ENCODE assay signal across 11 cellular contexts in the genomic region with DNA sequence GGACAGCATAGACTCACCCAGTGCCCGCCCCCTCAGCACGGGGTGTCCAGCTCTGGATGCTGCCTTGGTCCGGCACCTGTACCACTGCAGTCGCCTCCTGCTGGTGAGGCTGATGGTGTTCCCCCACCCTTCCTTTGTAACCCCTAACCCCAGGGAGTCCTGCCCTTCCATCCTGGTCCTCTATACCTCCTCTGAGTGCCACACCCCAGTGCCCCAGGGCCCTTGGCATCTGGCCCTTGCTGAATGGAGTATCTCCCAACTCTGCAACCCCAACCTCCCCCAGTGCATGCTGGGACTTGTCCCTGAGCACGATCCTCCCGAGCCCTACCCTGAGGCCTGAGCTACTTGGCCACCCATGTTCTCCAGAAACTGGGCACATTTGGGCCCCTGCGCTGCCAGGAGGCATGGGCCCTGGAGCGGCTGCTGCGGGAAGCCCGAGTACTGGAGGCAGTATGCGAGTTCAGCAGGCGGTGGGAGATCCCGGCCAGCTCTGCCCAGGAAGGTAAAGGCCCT. TPM values are rescaled to one million over a fixed set of nuclear protein-coding genes. Genes with fewer than 3 reads are reported as not detected.
A peak's percentile ranks its signal among the peaks of the same experiment; 100 is the strongest.
DNase-seq lines count a peak whose midpoint lies in the region; ATAC-seq, FAIRE-seq and TF ChIP-seq lines count a peak whose summit lies in the region.
"Had no signal": no experiment of that assay in that cellular context is flagged by ENCODE, and none has a peak within 500 bp of the region (broad histone marks: within the 10 kb centered on the region; RNA-seq: fewer than 3 reads in every experiment).

No MANE protein-coding gene starts in this region.

- FAIRE-seq in GM12892 (lab: Jason Lieb, UNC) (no peak), HepG2 (lab: Jason Lieb, UNC) (no peak)
- FAIRE-seq: endothelial cell of umbilical vein had no signal

- peaks cover 19 to 100% (median 83%) of the 10 kb centered on the region in 11 experiments; a peak in 21 of 22 replicates for H4K20me1 ChIP-seq in BLaER1 treated with 17β-estradiol and CSF1 and Interleukin-3, amounts not matched to agents 10 nM and 100 nM
- H4K20me1 ChIP-seq in HepG2 (ENCODE audit: insufficient read depth, low read length): no peaks in the 10 kb centered on the region; the same call in 1 of the 2 replicates

- H3K79me2 ChIP-seq in HepG2 (ENCODE audit: insufficient read depth, low read length): no peaks in the 10 kb centered on the region

- intact Hi-C loops in HepG2 (cut with micrococcal nuclease; ENCODE audit: unreplicated experiment): no loop called here

- no peaks in the 10 kb centered on the region for H3K27me3 ChIP-seq in BLaER1 treated with 17β-estradiol and CSF1 and Interleukin-3, amounts not matched to agents 10 nM and 100 nM
- no peaks in the 10 kb centered on the region for H3K27me3 ChIP-seq in brain microvascular endothelial cell (replicated peaks)
- H3K27me3 ChIP-seq in HepG2 (ENCODE audit: control insufficient read depth in 1 of 2, insufficient read depth in 2 of 2, low read length in 2 of 2): no peaks in the 10 kb centered on the region

- no peak overlapping the region for H2AFZ ChIP-seq in HepG2 (ENCODE audit: low read length)

- CTCF ChIA-PET in HepG2 (lab: Yijun Ruan, JAX; ENCODE audit: low intra/inter-chr PET ratio, low total read pairs): interaction anchor here (3.5 kb wide), 1 partner anchor 23 kb away, joined by 22 read pairs; no protein-coding TSS in a partner anchor

- peaks cover 56 to 97% (median 77%) of the 10 kb centered on the region in 11 experiments for H3K36me3 ChIP-seq in BLaER1 treated with 17β-estradiol and CSF1 and Interleukin-3, amounts not matched to agents 10 nM and 100 nM
- H3K36me3 ChIP-seq in brain microvascular endothelial cell (replicated peaks) (peaks cover 73% of the 10 kb centered on the region), HepG2 (replicated peaks in 1 of 2; ENCODE audit: control insufficient read depth in 1 of 2, insufficient read depth in 2 of 2, low read length in 2 of 2) (peaks cover 15 to 27% of the 10 kb centered on the region in 2 experiments; a peak in 4 of 5 replicates)

- peak; percentile 30 for TF ChIP-seq CTCF in brain microvascular endothelial cell (IDR thresholded peaks at IDR 0.05; ENCODE audit: low read depth, low read length, missing control alignments)
- peak; percentile 35 for TF ChIP-seq CTCF in HepG2 (CRISPR knock-in tag; IDR thresholded peaks at IDR 0.05)

- DNase-seq in GM12892 (ENCODE audit: insufficient read length) (peak; percentile 5), brain microvascular endothelial cell (no peak), HepG2 (ENCODE audit: low spot score) (no peak), A172 (ENCODE audit: low spot score) (no peak)
- DNase-seq in effector CD4-positive, alpha-beta T cell: no peak
- DNase-seq: amygdala, NCI-H446 treated with DMSO at 0.1 percent for 48 hours had no signal

- in situ Hi-C loops in brain microvascular endothelial cell (cut with HindIII; ENCODE audit: low pct_ligation_motif_present, low sequenced_read_pairs) (no loop called here), HepG2 (cut with HindIII; ENCODE audit: extremely low pct_ligation_motif_present, low pct_unique_long_range_greater_than_20kb) (no loop called here)

- peak overlapping the region in 8 of 11 experiments; percentile 28 to 85 (median 76); a peak in 16 of 22 replicates for H3K9ac ChIP-seq in BLaER1 treated with 17β-estradiol and CSF1 and Interleukin-3, amounts not matched to agents 10 nM and 100 nM
- no peak overlapping the region for H3K9ac ChIP-seq in HepG2 (ENCODE audit: insufficient read depth, low read depth, low read length)

- ATAC-seq in HepG2: peak; percentile 4; the same call in 2 of the 3 replicates
- no peak for ATAC-seq in GM21528 (IDR thresholded peaks at IDR 0.05; ENCODE audit: low FRiP score, unreplicated experiment)
- no peak for ATAC-seq in HG02973 (IDR thresholded peaks at IDR 0.05; ENCODE audit: unreplicated experiment)

- H3K4me2 ChIP-seq in BLaER1 treated with 17β-estradiol and CSF1 and Interleukin-3, amounts not matched to agents 10 nM and 100 nM: peak overlapping the region; percentile 63 to 98 (median 91)
- no peak overlapping the region for H3K4me2 ChIP-seq in HepG2 (ENCODE audit: low read depth, low read length)

- no peaks in the 10 kb centered on the region for H3K9me3 ChIP-seq in BLaER1 treated with 17β-estradiol and CSF1 and Interleukin-3, amounts not matched to agents 10 nM and 100 nM (replicated peaks in 1 of 11)
- no peaks in the 10 kb centered on the region for H3K9me3 ChIP-seq in HepG2 (ENCODE audit: low read length)

- TF ChIP-seq RAD21 in HepG2 (CRISPR knock-in tag; IDR thresholded peaks at IDR 0.05): 0 out of 2 replicates have a peak, but pooled peaks have one; percentile 19

- BruUV-seq in HepG2 (replicated peaks; lab: Mats Ljungman, UMichigan): no TSS peak

- TF ChIP-seq EP300 in HepG2 (IDR thresholded peaks at IDR 0.05; ENCODE audit: low read depth in 2 of 2, low read length in 2 of 2) (no peak), HepG2 (CRISPR knock-in tag; IDR thresholded peaks at IDR 0.05; ENCODE audit: borderline replicate concordance) (no peak)

- H3K4me1 ChIP-seq in BLaER1 treated with 17β-estradiol and CSF1 and Interleukin-3, amounts not matched to agents 10 nM and 100 nM: peaks cover 90 to 100% (median 98%) of the 10 kb centered on the region in 10 experiments
- H3K4me1 ChIP-seq in HepG2 (ENCODE audit: insufficient read depth, low read length): peaks cover 8% of the 10 kb centered on the region; the same call in 1 of the 2 replicates

- H3K27ac ChIP-seq in BLaER1 treated with 17β-estradiol and CSF1 and Interleukin-3, amounts not matched to agents 10 nM and 100 nM: peak overlapping the region in 9 of 11 experiments; percentile 5 to 96 (median 81); a peak in 17 of 22 replicates
- H3K27ac ChIP-seq in brain microvascular endothelial cell (no peak overlapping the region), HepG2 (ENCODE audit: extremely low read length, insufficient read depth, low read length) (no peak overlapping the region)

- TF ChIP-seq POLR2A in GM12892 (IDR thresholded peaks at IDR 0.05; ENCODE audit: low read depth, low read length) (no peak), HepG2 (IDR thresholded peaks at IDR 0.05; ENCODE audit: insufficient read depth in 1 of 2, low read depth in 2 of 2, low read length in 2 of 2) (no peak)

- 96% methylated on average over 9 of the region's 13 CpGs for WGBS in HepG2 (ENCODE audit: low lambda C conversion rate)

- peak overlapping the region in 5 of 10 experiments; percentile 18 to 53 (median 40); a peak in 6 of 20 replicates for H3K4me3 ChIP-seq in BLaER1 treated with 17β-estradiol and CSF1 and Interleukin-3, amounts not matched to agents 10 nM and 100 nM
- H3K4me3 ChIP-seq in brain microvascular endothelial cell (ENCODE audit: low read depth, low read length) (no peak overlapping the region), HepG2 (replicated peaks in 1 of 3; ENCODE audit: insufficient read depth in 1 of 3, low read depth in 2 of 3, low read length in 3 of 3) (no peak overlapping the region)

- POLR2A ChIA-PET in HepG2 (lab: Yijun Ruan, JAX): no interaction called here

RNA-seq across cellular contexts. Expression of a gene that starts 15.8 kb away (rescaled TPM):
- 9.3 TPM for polyA plus RNA-seq in GM12892 (2012; ENCODE audit: missing spikeins)
- total RNA-seq in HepG2 (2016; rRNA removed; fragmentation: Illumina TruSeq; extraction: Trizol): 4.6 and 11.2 TPM in 2 replicates
- total RNA-seq in HepG2 (2016; cell fraction: cytosol; rRNA removed; fragmentation: Illumina TruSeq; extraction: Trizol; ENCODE audit: low read depth): 3.4 and 4.7 TPM in 2 replicates
- total RNA-seq in HepG2 (2016; cell fraction: insoluble cytoplasmic fraction; rRNA removed; fragmentation: Illumina TruSeq; extraction: Trizol): 3.9 and 9.6 TPM in 2 replicates
- total RNA-seq in HepG2 (2016; cell fraction: membrane; rRNA removed; fragmentation: Illumina TruSeq; extraction: Trizol): 8.9 and 11.8 TPM in 2 replicates
- 12.3 and 18.6 TPM in 2 replicates for total RNA-seq in HepG2 (2016; cell fraction: nucleus; rRNA removed; fragmentation: Illumina TruSeq; extraction: Trizol)
- polyA plus RNA-seq in HepG2 (2011; rRNA removed): 5.7 and 8.1 TPM in 2 replicates
- polyA plus RNA-seq in HepG2 (2011; cell fraction: cytosol; rRNA removed): 2.4 and 3.4 TPM in 2 replicates
- 40.0 and 43.3 TPM in 2 replicates for polyA plus RNA-seq in HepG2 (2011; cell fraction: nucleus; rRNA removed)
- 16.0 and 16.5 TPM in 2 replicates for polyA plus RNA-seq in HepG2 (2012)
- 1.9 and 2.2 TPM in 2 replicates for polyA plus RNA-seq in HepG2 (2016; cell fraction: cytosol; fragmentation: Illumina TruSeq; extraction: Trizol; ENCODE audit: low read depth)
- polyA plus RNA-seq in HepG2 (2016; cell fraction: insoluble cytoplasmic fraction; fragmentation: Illumina TruSeq; extraction: Trizol; ENCODE audit: low read depth): 7.7 and 13.5 TPM in 2 replicates
- 5.9 and 6.9 TPM in 2 replicates for polyA plus RNA-seq in HepG2 (2016; cell fraction: membrane; fragmentation: Illumina TruSeq; extraction: Trizol; ENCODE audit: low read depth)
- polyA plus RNA-seq in HepG2 (2016; cell fraction: nucleus; fragmentation: Illumina TruSeq; extraction: Trizol; ENCODE audit: insufficient read depth, low read depth): 26.9 and 30.6 TPM in 2 replicates
- 7.9 and 21.6 TPM in 2 replicates for polyA minus RNA-seq in HepG2 (2011; rRNA and poly(A)+ RNA removed; ENCODE audit: low replicate concordance)
- polyA minus RNA-seq in HepG2 (2011; cell fraction: cytosol; rRNA and poly(A)+ RNA removed): 6.8 and 12.0 TPM in 2 replicates
- 11.6 and 18.2 TPM in 2 replicates for polyA minus RNA-seq in HepG2 (2011; cell fraction: nucleus; rRNA and poly(A)+ RNA removed)
- total RNA-seq in A172 (2014; rRNA removed; shearing (Covaris generic)): 21.6 and 31.6 TPM in 2 replicates

RNA-seq across cellular contexts. Expression of a gene that starts 17.9 kb away (rescaled TPM):
- 25.9 TPM for polyA plus RNA-seq in GM12892 (2012; ENCODE audit: missing spikeins)
- 37.5 and 59.3 TPM in 2 replicates for total RNA-seq in HepG2 (2016; rRNA removed; fragmentation: Illumina TruSeq; extraction: Trizol)
- 34.6 and 44.2 TPM in 2 replicates for total RNA-seq in HepG2 (2016; cell fraction: cytosol; rRNA removed; fragmentation: Illumina TruSeq; extraction: Trizol; ENCODE audit: low read depth)
- 39.6 and 55.1 TPM in 2 replicates for total RNA-seq in HepG2 (2016; cell fraction: insoluble cytoplasmic fraction; rRNA removed; fragmentation: Illumina TruSeq; extraction: Trizol)
- total RNA-seq in HepG2 (2016; cell fraction: membrane; rRNA removed; fragmentation: Illumina TruSeq; extraction: Trizol): 33.3 and 34.7 TPM in 2 replicates
- total RNA-seq in HepG2 (2016; cell fraction: nucleus; rRNA removed; fragmentation: Illumina TruSeq; extraction: Trizol): 29.9 and 36.5 TPM in 2 replicates
- polyA plus RNA-seq in HepG2 (2011; rRNA removed): 19.5 and 20.8 TPM in 2 replicates
- 13.7 and 18.2 TPM in 2 replicates for polyA plus RNA-seq in HepG2 (2011; cell fraction: cytosol; rRNA removed)
- 11.7 and 14.3 TPM in 2 replicates for polyA plus RNA-seq in HepG2 (2011; cell fraction: nucleus; rRNA removed)
- 30.2 and 31.1 TPM in 2 replicates for polyA plus RNA-seq in HepG2 (2012)
- polyA plus RNA-seq in HepG2 (2016; cell fraction: cytosol; fragmentation: Illumina TruSeq; extraction: Trizol; ENCODE audit: low read depth): 4.1 and 4.9 TPM in 2 replicates
- polyA plus RNA-seq in HepG2 (2016; cell fraction: insoluble cytoplasmic fraction; fragmentation: Illumina TruSeq; extraction: Trizol; ENCODE audit: low read depth): 70.3 and 81.8 TPM in 2 replicates
- 17.1 and 17.9 TPM in 2 replicates for polyA plus RNA-seq in HepG2 (2016; cell fraction: membrane; fragmentation: Illumina TruSeq; extraction: Trizol; ENCODE audit: low read depth)
- 63.9 and 64.9 TPM in 2 replicates for polyA plus RNA-seq in HepG2 (2016; cell fraction: nucleus; fragmentation: Illumina TruSeq; extraction: Trizol; ENCODE audit: insufficient read depth, low read depth)
- 21.8 and 43.8 TPM in 2 replicates for polyA minus RNA-seq in HepG2 (2011; rRNA and poly(A)+ RNA removed; ENCODE audit: low replicate concordance)
- 20.8 and 21.5 TPM in 2 replicates for polyA minus RNA-seq in HepG2 (2011; cell fraction: cytosol; rRNA and poly(A)+ RNA removed)
- 17.9 and 26.4 TPM in 2 replicates for polyA minus RNA-seq in HepG2 (2011; cell fraction: nucleus; rRNA and poly(A)+ RNA removed)
- 29.7 and 30.3 TPM in 2 replicates for total RNA-seq in A172 (2014; rRNA removed; shearing (Covaris generic))

Comparison
In these comparisons a context has a peak if more than half of its experiments do, and no peak if none do; other contexts are left out.
1. H3K27ac ChIP-seq: peak in BLaER1 treated with 17β-estradiol and CSF1 and Interleukin-3, amounts not matched to agents 10 nM and 100 nM (9 of 11); none in brain microvascular endothelial cell (single experiment) and HepG2 (single experiment).